ENCODE assay signal across 8 cellular contexts in the genomic region with DNA sequence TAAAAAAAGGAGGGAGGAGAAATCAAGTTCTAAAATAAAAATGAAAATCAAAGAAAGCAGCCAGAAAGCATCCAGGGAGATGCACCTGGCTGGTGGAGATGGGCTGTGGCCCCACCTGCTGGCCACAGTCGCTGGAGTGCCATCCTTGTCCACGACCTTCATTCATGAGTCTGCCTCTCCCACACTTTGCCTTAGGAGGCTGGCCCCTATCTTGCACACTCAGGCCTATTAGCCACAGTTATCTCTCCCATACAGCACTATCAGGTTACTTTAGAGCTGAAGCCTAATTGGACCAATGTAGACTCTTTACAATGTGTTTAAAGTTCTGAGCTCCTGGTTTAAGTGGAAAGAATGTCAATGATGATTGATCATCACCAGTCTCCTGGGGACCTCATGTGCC.
DNase-seq lines count a peak whose midpoint lies in the region; ATAC-seq, FAIRE-seq and TF ChIP-seq lines count a peak whose summit lies in the region.
"Had no signal": no experiment of that assay in that cellular context is flagged by ENCODE, and none has a peak within 500 bp of the region (broad histone marks: within the 10 kb centered on the region; RNA-seq: fewer than 3 reads in every experiment).

No MANE protein-coding gene starts in this region.

- H3K4me3 ChIP-seq in MM.1S (ENCODE audit: low read length) (no peak overlapping the region), WERI-Rb-1 (ENCODE audit: low read depth, low read length) (no peak overlapping the region), keratinocyte (ENCODE audit: control insufficient read depth in 2 of 3, extremely low read depth in 1 of 3, insufficient read depth in 2 of 3, low read depth in 1 of 3, low read length in 3 of 3) (no peak overlapping the region)
- H3K4me3 ChIP-seq: thoracic aorta had no signal

- no peaks in the 10 kb centered on the region for H3K36me3 ChIP-seq in MM.1S (replicated peaks; ENCODE audit: insufficient read depth, low read length)
- H3K36me3 ChIP-seq in WERI-Rb-1: no peaks in the 10 kb centered on the region
- H3K36me3 ChIP-seq in keratinocyte (ENCODE audit: control insufficient read depth in 2 of 2, extremely low read depth in 1 of 2, insufficient read depth in 2 of 2, low read length in 2 of 2): no peaks in the 10 kb centered on the region
- H3K36me3 ChIP-seq: thoracic aorta had no signal

- peaks cover 7% of the 10 kb centered on the region for H3K27me3 Mint-ChIP-seq in activated CD8-positive, alpha-beta memory T cell treated with anti-CD3 and anti-CD28 coated beads, Interleukin-2, amount 10 ng/mL, durations not matched to agents 7 days and 5 days

- no peak for ATAC-seq in activated CD8-positive, alpha-beta memory T cell treated with anti-CD3 and anti-CD28 coated beads, Interleukin-2, amount 10 ng/mL, durations not matched to agents 7 days and 5 days
- ATAC-seq in GM19035 (IDR thresholded peaks at IDR 0.05; ENCODE audit: unreplicated experiment): no peak

- TF ChIP-seq CTCF in MM.1S (IDR thresholded peaks at IDR 0.05; ENCODE audit: low read length) (peak; percentile 79), WERI-Rb-1 (IDR thresholded peaks at IDR 0.05; ENCODE audit: low read depth, low read length) (peak; percentile 94), keratinocyte (optimal IDR thresholded peaks at IDR 0.05 in 1 of 3, IDR thresholded peaks at IDR 0.05 in 1 of 3, conservative IDR thresholded peaks at IDR 0.05 in 1 of 3; ENCODE audit: extremely low read depth in 1 of 3, insufficient read depth in 2 of 3, low read length in 3 of 3) (peak; percentile 65 to 91 (median 84))

- no peak overlapping the region for H3K4me2 ChIP-seq in MM.1S (ENCODE audit: low read depth, low read length)
- no peak overlapping the region for H3K4me2 ChIP-seq in keratinocyte (ENCODE audit: control insufficient read depth, extremely low read depth, insufficient read depth, low read depth, low read length)

- no peaks in the 10 kb centered on the region for H3F3A ChIP-seq in MM.1S (ENCODE audit: insufficient read depth, low read length)

- H3K9me1 ChIP-seq in keratinocyte (ENCODE audit: control insufficient read depth, extremely low read depth, insufficient read depth, low read length): no peaks in the 10 kb centered on the region

- H3K4me3 Mint-ChIP-seq in activated CD8-positive, alpha-beta memory T cell treated with anti-CD3 and anti-CD28 coated beads, Interleukin-2, amount 10 ng/mL, durations not matched to agents 7 days and 5 days: no peak overlapping the region

- H3K36me3 Mint-ChIP-seq in activated CD8-positive, alpha-beta memory T cell treated with anti-CD3 and anti-CD28 coated beads, Interleukin-2, amount 10 ng/mL, durations not matched to agents 7 days and 5 days: no peaks in the 10 kb centered on the region

- no peaks in the 10 kb centered on the region for H3K9me3 ChIP-seq in MM.1S (replicated peaks; ENCODE audit: insufficient read depth, low read length)
- no peaks in the 10 kb centered on the region for H3K9me3 ChIP-seq in WERI-Rb-1 (ENCODE audit: severe bottlenecking)
- H3K9me3 ChIP-seq in keratinocyte (ENCODE audit: control insufficient read depth, low read depth, low read length): no peaks in the 10 kb centered on the region
- H3K9me3 ChIP-seq: thoracic aorta had no signal

- no peak for FAIRE-seq in keratinocyte (lab: Jason Lieb, UNC)

- H3K27ac Mint-ChIP-seq in activated CD8-positive, alpha-beta memory T cell treated with anti-CD3 and anti-CD28 coated beads, Interleukin-2, amount 10 ng/mL, durations not matched to agents 7 days and 5 days: no peak overlapping the region

- H4K20me1 ChIP-seq in MM.1S (ENCODE audit: insufficient read depth, low read length): no peaks in the 10 kb centered on the region
- no peaks in the 10 kb centered on the region for H4K20me1 ChIP-seq in keratinocyte (ENCODE audit: control insufficient read depth, extremely low read depth, insufficient read depth, low read length)

- H3K4me1 Mint-ChIP-seq in activated CD8-positive, alpha-beta memory T cell treated with anti-CD3 and anti-CD28 coated beads, Interleukin-2, amount 10 ng/mL, durations not matched to agents 7 days and 5 days: no peaks in the 10 kb centered on the region

- H3K9me2 ChIP-seq in MM.1S (replicated peaks; ENCODE audit: insufficient read depth, low read length): no peaks in the 10 kb centered on the region

- H3K27ac ChIP-seq in MM.1S (ENCODE audit: low read length) (no peak overlapping the region), WERI-Rb-1 (no peak overlapping the region), keratinocyte (ENCODE audit: control insufficient read depth, insufficient read depth, low read length) (no peak overlapping the region)
- H3K27ac ChIP-seq: thoracic aorta had no signal

- no peak overlapping the region for H3K9ac ChIP-seq in MM.1S (ENCODE audit: low read length)
- no peak overlapping the region for H3K9ac ChIP-seq in keratinocyte (ENCODE audit: control insufficient read depth, extremely low read depth, insufficient read depth, low read length)

- H3K4me1 ChIP-seq in MM.1S (ENCODE audit: low read length) (no peaks in the 10 kb centered on the region), keratinocyte (ENCODE audit: control insufficient read depth, extremely low read depth, insufficient read depth, low read length) (no peaks in the 10 kb centered on the region)

- no peaks in the 10 kb centered on the region for H3K9me3 Mint-ChIP-seq in activated CD8-positive, alpha-beta memory T cell treated with anti-CD3 and anti-CD28 coated beads, Interleukin-2, amount 10 ng/mL, durations not matched to agents 7 days and 5 days (ENCODE audit: low read depth)

- DNase-seq in GM03348 (ENCODE audit: low spot score) (peak; percentile 11), MM.1S (peak; percentile 41), WERI-Rb-1 (peak; percentile 70), keratinocyte (ENCODE audit: low read depth, low spot score) (no peak)
- no peak for DNase-seq in central memory CD4-positive, alpha-beta T cell
- DNase-seq in activated CD8-positive, alpha-beta memory T cell treated with anti-CD3 and anti-CD28 coated beads, Interleukin-2, amount 10 ng/mL, durations not matched to agents 7 days and 5 days: no peak

- H3K79me2 ChIP-seq in MM.1S (ENCODE audit: low read length): no peaks in the 10 kb centered on the region
- H3K79me2 ChIP-seq in keratinocyte (ENCODE audit: control insufficient read depth, insufficient read depth, low read length): no peaks in the 10 kb centered on the region

- CTCF ChIA-PET in activated CD8-positive, alpha-beta memory T cell treated with anti-CD3 and anti-CD28 coated beads, Interleukin-2, amount 10 ng/mL, durations not matched to agents 7 days and 5 days (lab: Charles Lee): interaction anchor here (0.8 to 1.2 kb wide), 2 partner anchors 213 to 454 kb away, joined by 3 to 4 read pairs; no protein-coding TSS in a partner anchor

- H3K27me3 ChIP-seq in MM.1S (replicated peaks; ENCODE audit: insufficient read depth, low read length) (no peaks in the 10 kb centered on the region), WERI-Rb-1 (ENCODE audit: insufficient read depth, low read depth, severe bottlenecking) (no peaks in the 10 kb centered on the region), keratinocyte (ENCODE audit: control insufficient read depth, extremely low read depth, insufficient read depth, low read length) (peaks cover 4% of the 10 kb centered on the region)

- dilution Hi-C loops in keratinocyte (cut with MboI; ENCODE audit: extremely low pct_ligation_motif_present, low sequenced_read_pairs): no loop called here

- no peak overlapping the region for H2AFZ ChIP-seq in MM.1S (ENCODE audit: low read length)
- H2AFZ ChIP-seq in keratinocyte (ENCODE audit: control insufficient read depth, low read length): no peak overlapping the region

Comparison
In these comparisons a context has a peak if more than half of its experiments do, and no peak if none do; other contexts are left out.
1. DNase-seq: peak in GM03348 (single experiment), MM.1S (single experiment) and WERI-Rb-1 (single experiment); none in keratinocyte (single experiment), central memory CD4-positive, alpha-beta T cell (single experiment) and activated CD8-positive, alpha-beta memory T cell treated with anti-CD3 and anti-CD28 coated beads, Interleukin-2, amount 10 ng/mL, durations not matched to agents 7 days and 5 days (single experiment).
2. Peak in every context shown above with its lines, with median percentiles within 50 percentile points of each other: CTCF ChIP-seq.